ENCODE assay signal across 15 cellular contexts in the genomic region with DNA sequence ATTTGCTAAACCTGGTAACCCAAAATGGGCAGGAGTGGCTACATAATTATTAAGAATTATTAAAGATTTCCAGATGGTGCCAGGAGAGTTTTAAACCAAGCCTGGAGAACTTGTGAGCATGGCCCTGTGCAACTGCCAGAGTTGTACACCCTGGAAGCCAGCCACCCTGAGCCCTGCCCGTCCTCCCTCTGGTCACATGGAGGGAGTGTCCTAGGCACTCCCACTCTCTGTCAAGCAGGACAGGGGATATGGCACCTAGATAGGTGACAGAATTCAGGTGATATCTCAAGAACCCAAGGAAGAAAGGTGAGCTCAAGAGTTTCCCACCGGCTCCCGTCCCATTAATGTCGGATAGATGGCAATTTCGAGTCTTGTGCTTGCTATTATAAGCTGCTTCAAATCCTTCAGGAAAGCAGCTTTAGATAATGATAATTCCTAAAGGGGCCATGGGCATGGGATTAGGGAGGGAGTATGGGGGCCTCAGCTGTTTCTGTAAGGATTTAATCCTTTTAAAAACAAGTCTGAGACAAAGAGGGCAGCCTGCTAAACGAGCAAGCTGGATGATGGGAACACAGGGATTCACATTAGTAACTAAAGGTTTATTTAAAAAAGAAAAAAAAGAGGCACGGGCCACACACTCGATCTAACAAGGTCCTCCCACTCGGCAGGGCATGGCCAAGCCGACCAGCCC.
"Had no signal": no experiment of that assay in that cellular context is flagged by ENCODE, and none has a peak within 500 bp of the region (broad histone marks: within the 10 kb centered on the region; RNA-seq: fewer than 3 reads in every experiment).

No MANE protein-coding gene starts in this region.

- H3K4me3 Mint-ChIP-seq: activated B cell treated with CpG ODN at 0.5 μM for 24 hours; activated CD4-positive, alpha-beta T cell treated with anti-CD3 and anti-CD28 coated beads, Interleukin-2, amount 10 ng/mL, durations not matched to agents 24 days and 14 days; activated naive CD8-positive, alpha-beta T cell treated with anti-CD3 and anti-CD28 coated beads, Interleukin-2, amount 10 ng/mL, durations not matched to agents 7 days and 5 days; stimulated activated naive CD8-positive, alpha-beta T cell treated with anti-CD3 and anti-CD28 coated beads, Interleukin-15, amount 100 ng/mL, for 72 hours; T-helper 17 cell had no signal

- FAIRE-seq: endothelial cell of umbilical vein, small intestine had no signal

- DNase-seq: activated B cell treated with CpG ODN at 0.5 μM for 24 hours; activated CD4-positive, alpha-beta T cell treated with anti-CD3 and anti-CD28 coated beads, Interleukin-2, amount 10 ng/mL, durations not matched to agents 24 days and 14 days; activated CD8-positive, alpha-beta memory T cell treated with anti-CD3 and anti-CD28 coated beads, Interleukin-2, amount 50 U/mL, for 48 hours; activated naive CD4-positive, alpha-beta T cell; activated naive CD8-positive, alpha-beta T cell treated with anti-CD3 and anti-CD28 coated beads, Interleukin-2, amount 10 ng/mL, durations not matched to agents 7 days and 5 days; central memory CD4-positive, alpha-beta T cell; foreskin fibroblast; kidney glomerular epithelial cell; small intestine; stimulated activated naive CD8-positive, alpha-beta T cell treated with anti-CD3 and anti-CD28 coated beads, Interleukin-15, amount 100 ng/mL, for 72 hours; T-helper 17 cell; upper lobe of right lung had no signal

- H3K9me3 Mint-ChIP-seq: activated B cell treated with CpG ODN at 0.5 μM for 24 hours; activated CD4-positive, alpha-beta T cell treated with anti-CD3 and anti-CD28 coated beads, Interleukin-2, amount 10 ng/mL, durations not matched to agents 24 days and 14 days; activated naive CD8-positive, alpha-beta T cell treated with anti-CD3 and anti-CD28 coated beads, Interleukin-2, amount 10 ng/mL, durations not matched to agents 7 days and 5 days; stimulated activated naive CD8-positive, alpha-beta T cell treated with anti-CD3 and anti-CD28 coated beads, Interleukin-15, amount 100 ng/mL, for 72 hours had no signal

- H3K36me3 Mint-ChIP-seq: activated naive CD8-positive, alpha-beta T cell treated with anti-CD3 and anti-CD28 coated beads, Interleukin-2, amount 10 ng/mL, durations not matched to agents 7 days and 5 days; brain had no signal

- H3K27me3 Mint-ChIP-seq: activated CD4-positive, alpha-beta T cell treated with anti-CD3 and anti-CD28 coated beads, Interleukin-2, amount 10 ng/mL, durations not matched to agents 24 days and 14 days; activated naive CD8-positive, alpha-beta T cell treated with anti-CD3 and anti-CD28 coated beads, Interleukin-2, amount 10 ng/mL, durations not matched to agents 7 days and 5 days; stimulated activated naive CD8-positive, alpha-beta T cell treated with anti-CD3 and anti-CD28 coated beads, Interleukin-15, amount 100 ng/mL, for 72 hours had no signal

- ATAC-seq: lower lobe of right lung; stimulated activated naive CD8-positive, alpha-beta T cell treated with anti-CD3 and anti-CD28 coated beads, Interleukin-15, amount 100 ng/mL, for 72 hours; T-helper 17 cell; upper lobe of right lung had no signal

- H3K27ac Mint-ChIP-seq: activated B cell treated with CpG ODN at 0.5 μM for 24 hours; activated CD4-positive, alpha-beta T cell treated with anti-CD3 and anti-CD28 coated beads, Interleukin-2, amount 10 ng/mL, durations not matched to agents 24 days and 14 days; activated naive CD8-positive, alpha-beta T cell treated with anti-CD3 and anti-CD28 coated beads, Interleukin-2, amount 10 ng/mL, durations not matched to agents 7 days and 5 days; T-helper 17 cell had no signal
